In the genomic region with DNA sequence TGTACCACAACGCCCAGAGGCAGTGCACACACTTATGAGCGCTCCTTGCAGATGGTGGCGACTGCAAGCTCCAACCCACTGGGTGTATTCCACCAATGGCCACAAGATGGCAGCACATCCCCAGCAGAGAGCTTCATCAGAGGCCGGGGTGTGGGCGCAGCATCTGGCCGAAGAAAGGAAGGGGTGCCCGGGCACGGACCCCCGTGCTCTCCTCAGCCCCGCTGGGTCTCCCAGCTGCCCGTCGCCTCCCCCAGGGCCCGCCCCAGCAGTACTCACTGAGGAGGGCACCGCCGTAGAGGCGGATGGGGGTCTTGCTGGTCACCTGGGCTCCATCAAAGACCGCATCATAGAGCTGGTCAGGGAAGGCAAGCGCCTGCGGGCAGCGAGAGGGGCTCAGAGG, we compare ENCODE assay signal across 8 cellular contexts. TPM values are rescaled to one million over a fixed set of nuclear protein-coding genes. Genes with fewer than 3 reads are reported as not detected.
DNase-seq lines count a peak whose midpoint lies in the region; ATAC-seq and TF ChIP-seq lines count a peak whose summit lies in the region.

No MANE protein-coding gene starts in this region.

- H3K27me3 Mint-ChIP-seq in activated CD4-positive, alpha-beta T cell treated with anti-CD3 and anti-CD28 coated beads, Interleukin-2, amount 10 ng/mL, durations not matched to agents 7 days and 5 days, result no peaks in the 10 kb centered on the region

- H3K27ac Mint-ChIP-seq in activated CD4-positive, alpha-beta T cell treated with anti-CD3 and anti-CD28 coated beads, Interleukin-2, amount 10 ng/mL, durations not matched to agents 7 days and 5 days, result no peak overlapping the region

- ATAC-seq in HG03039 (IDR thresholded peaks at IDR 0.05; ENCODE audit: unreplicated experiment), result peak; percentile 59
- ATAC-seq in GM18519 (IDR thresholded peaks at IDR 0.05; ENCODE audit: low FRiP score, unreplicated experiment), result no peak

- POLR2A ChIA-PET in activated CD4-positive, alpha-beta T cell treated with anti-CD3 and anti-CD28 coated beads, Interleukin-2, amount 10 ng/mL, durations not matched to agents 7 days and 5 days (lab: Charles Lee), result no interaction called here

- peak; percentile 83 for DNase-seq in GM12865 (ENCODE audit: low read depth)
- DNase-seq in NCI-H460 (ENCODE audit: extremely low read depth, low read depth), result peak; percentile 69
- peak; percentile 82 for DNase-seq in activated CD4-positive, alpha-beta T cell treated with anti-CD3 and anti-CD28 coated beads, Interleukin-2, amount 10 ng/mL, durations not matched to agents 7 days and 5 days
- peak; percentile 54 to 69 for DNase-seq in dermis microvascular lymphatic vessel endothelial cell (ENCODE audit: low read depth in 2 of 2)
- DNase-seq in medulla oblongata (ENCODE audit: extremely low spot score), result peak; percentile 92
- DNase-seq in stimulated activated CD8-positive, alpha-beta memory T cell treated with anti-CD3 and anti-CD28 coated beads, Interleukin-15, amount 100 ng/mL, for 4 hours (ENCODE audit: low read depth in 2 of 2), result peak; percentile 56 to 66

- no peaks in the 10 kb centered on the region for H3K9me3 Mint-ChIP-seq in activated CD4-positive, alpha-beta T cell treated with anti-CD3 and anti-CD28 coated beads, Interleukin-2, amount 10 ng/mL, durations not matched to agents 7 days and 5 days

- no peak overlapping the region for H3K4me3 ChIP-seq in GM12865 (ENCODE audit: low read depth, low read length)

- CTCF ChIA-PET in activated CD4-positive, alpha-beta T cell treated with anti-CD3 and anti-CD28 coated beads, Interleukin-2, amount 10 ng/mL, durations not matched to agents 7 days and 5 days (lab: Charles Lee), result interaction anchor here (0.6 to 24.5 kb wide), 21 partner anchors 9 to 405 kb away, joined by 3 to 441 read pairs (median 3); a partner anchor contains a TSS

- H3K4me1 Mint-ChIP-seq in activated CD4-positive, alpha-beta T cell treated with anti-CD3 and anti-CD28 coated beads, Interleukin-2, amount 10 ng/mL, durations not matched to agents 7 days and 5 days, result no peaks in the 10 kb centered on the region

- H3K4me3 Mint-ChIP-seq in activated CD4-positive, alpha-beta T cell treated with anti-CD3 and anti-CD28 coated beads, Interleukin-2, amount 10 ng/mL, durations not matched to agents 7 days and 5 days, result no peak overlapping the region

- H3K36me3 Mint-ChIP-seq in activated CD4-positive, alpha-beta T cell treated with anti-CD3 and anti-CD28 coated beads, Interleukin-2, amount 10 ng/mL, durations not matched to agents 7 days and 5 days (ENCODE audit: low read depth), result no peaks in the 10 kb centered on the region

- peak; percentile 88 for TF ChIP-seq CTCF in GM12865 (IDR thresholded peaks at IDR 0.05; ENCODE audit: insufficient read depth, low read depth, low read length, missing control alignments)

RNA-seq across cellular contexts. Expression of a gene that starts 14.2 kb away (rescaled TPM):
- total RNA-seq in NCI-H460 (2014; rRNA removed; shearing (Covaris generic)), result 0.20 TPM in 1 of 2 replicates, not detected in the other
- 0.94 and 1.1 TPM in 2 replicates for polyA plus RNA-seq in NCI-H460 (2014; cell fraction: nucleus; rRNA removed)
- 1 to 10 TPM in 1 of 2 experiments, under 1 TPM in 1; 0.67 to 1.4 TPM for total RNA-seq in activated CD4-positive, alpha-beta T cell treated with anti-CD3 and anti-CD28 coated beads, Interleukin-2, amount 10 ng/mL, durations not matched to agents 7 days and 5 days
- total RNA-seq in dermis microvascular lymphatic vessel endothelial cell, result 10.0 and 28.8 TPM in 2 replicates
